ENCODE assay signal across 16 cellular contexts in the genomic region with DNA sequence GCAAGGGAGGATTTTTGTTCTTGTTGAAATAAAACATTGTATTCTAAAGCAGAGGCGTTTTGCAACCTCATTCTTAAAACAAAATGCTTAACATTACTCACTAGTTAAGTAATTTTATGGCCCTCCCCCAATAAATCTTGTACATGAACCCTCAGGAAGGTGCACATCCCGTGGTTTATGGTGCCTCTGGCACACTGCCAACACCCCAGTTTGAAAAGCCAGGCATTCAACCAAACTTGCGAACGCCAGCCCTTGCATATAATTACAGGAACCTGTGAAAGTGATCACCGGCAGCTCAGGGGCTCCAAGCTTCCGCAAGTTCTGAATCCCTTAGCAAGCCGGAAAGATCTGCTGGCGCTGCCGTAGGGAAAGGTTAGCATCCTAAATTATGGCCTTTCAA.
DNase-seq lines count a peak whose midpoint lies in the region; ATAC-seq and TF ChIP-seq lines count a peak whose summit lies in the region.
"Had no signal": no experiment of that assay in that cellular context is flagged by ENCODE, and none has a peak within 500 bp of the region (broad histone marks: within the 10 kb centered on the region; RNA-seq: fewer than 3 reads in every experiment).

No MANE protein-coding gene starts in this region.

- no peaks in the 10 kb centered on the region for H3K27me3 ChIP-seq in CD4-positive, alpha-beta memory T cell (ENCODE audit: insufficient read depth, low read length)

- POLR2A ChIA-PET in CD4-positive, alpha-beta memory T cell (lab: Charles Lee; ENCODE audit: partially characterized antibody), result no interaction called here

- no peak overlapping the region for H3K27ac ChIP-seq in CD4-positive, alpha-beta memory T cell (ENCODE audit: low read depth, low read length)
- H3K27ac ChIP-seq: WERI-Rb-1 had no signal

- H3K36me3 ChIP-seq in CD4-positive, alpha-beta memory T cell (ENCODE audit: insufficient read depth, low read length), result no peaks in the 10 kb centered on the region
- H3K36me3 ChIP-seq: WERI-Rb-1 had no signal

- no peaks in the 10 kb centered on the region for H3K4me1 ChIP-seq in CD4-positive, alpha-beta memory T cell (ENCODE audit: insufficient read depth, low read length)

- DNase-seq in DMS153 (lab: John Stamatoyannopoulos, UW), result peak; percentile 37
- DNase-seq in NCI-H69 (lab: John Stamatoyannopoulos, UW), result peak; percentile 61
- DNase-seq in dermis blood vessel endothelial cell, result peak; percentile 51
- peak; percentile 35 to 66 for DNase-seq in mesothelial cell of epicardium (ENCODE audit: low spot score in 2 of 2, unreplicated experiment in 2 of 2)
- DNase-seq in left lobe of liver (ENCODE audit: low spot score), result no peak
- DNase-seq in CD4-positive, alpha-beta memory T cell, result no peak
- DNase-seq: effector CD4-positive, alpha-beta T cell; foreskin melanocyte; Kasumi-1; NCI-H2171 treated with DMSO at 0.1 percent for 48 hours; nucleus accumbens; WERI-Rb-1 had no signal

- no peak for TF ChIP-seq CTCF in mesothelial cell of epicardium (IDR thresholded peaks at IDR 0.05; ENCODE audit: unreplicated experiment)

- H3K4me3 Mint-ChIP-seq in mesothelial cell of epicardium, result no peak overlapping the region
- H3K4me3 Mint-ChIP-seq in CD4-positive, alpha-beta memory T cell, result no peak overlapping the region
- H3K4me3 Mint-ChIP-seq: B cell had no signal

- no peak overlapping the region for H3K4me3 ChIP-seq in CD4-positive, alpha-beta memory T cell (ENCODE audit: low read length in 2 of 2)

- H3K9me3 ChIP-seq in CD4-positive, alpha-beta memory T cell (ENCODE audit: control insufficient read depth in 1 of 2, low read length in 2 of 2), result no peaks in the 10 kb centered on the region

- H3K27me3 Mint-ChIP-seq in mesothelial cell of epicardium (ENCODE audit: low read depth), result no peaks in the 10 kb centered on the region
- no peaks in the 10 kb centered on the region for H3K27me3 Mint-ChIP-seq in CD4-positive, alpha-beta memory T cell
- H3K27me3 Mint-ChIP-seq: B cell had no signal

- no peaks in the 10 kb centered on the region for H3K36me3 Mint-ChIP-seq in mesothelial cell of epicardium
- H3K36me3 Mint-ChIP-seq in CD4-positive, alpha-beta memory T cell, result no peaks in the 10 kb centered on the region

- H3K27ac Mint-ChIP-seq in mesothelial cell of epicardium, result peak overlapping the region; percentile 50
- no peak overlapping the region for H3K27ac Mint-ChIP-seq in CD4-positive, alpha-beta memory T cell
- H3K27ac Mint-ChIP-seq: activated T-helper 2 cell treated with anti-CD3 and anti-CD28 coated beads, Interferon-gamma antibody, Interleukin-2, Interleukin-4, amounts not matched to agents 10 μg/mL and 5 μg/mL and 100 μg/mL, durations not matched to agents 14 hours and 24 hours and 36 hours; B cell had no signal

- ATAC-seq in GM21423 (IDR thresholded peaks at IDR 0.05; ENCODE audit: unreplicated experiment) (no peak), left lobe of liver (no peak), HG03135 (IDR thresholded peaks at IDR 0.05; ENCODE audit: unreplicated experiment) (no peak)

- no peaks in the 10 kb centered on the region for H3K9me3 Mint-ChIP-seq in mesothelial cell of epicardium
- H3K9me3 Mint-ChIP-seq in CD4-positive, alpha-beta memory T cell, result peaks cover 0 to 6% (median 3%) of the 10 kb centered on the region in 8 donors

- intact Hi-C loops in CD4-positive, alpha-beta memory T cell (cut with micrococcal nuclease), result no loop called here

- CTCF ChIA-PET in CD4-positive, alpha-beta memory T cell (lab: Charles Lee; ENCODE audit: partially characterized antibody), result no interaction called here

- H3K4me1 Mint-ChIP-seq in mesothelial cell of epicardium, result peaks cover 25% of the 10 kb centered on the region
- no peaks in the 10 kb centered on the region for H3K4me1 Mint-ChIP-seq in CD4-positive, alpha-beta memory T cell
- H3K4me1 Mint-ChIP-seq: B cell had no signal

Comparison
In these comparisons a context has a peak if more than half of its experiments do, and no peak if none do; other contexts are left out.
1. DNase-seq: peak in DMS153 (single experiment), NCI-H69 (single experiment), dermis blood vessel endothelial cell (single experiment) and mesothelial cell of epicardium (2 of 2); none in left lobe of liver (single experiment) and CD4-positive, alpha-beta memory T cell (0 of 5).